14 cellular contexts compared by ENCODE assay signal in genomic region chr15:25832158-25832557, GRCh38. TPM values are rescaled to one million over a fixed set of nuclear protein-coding genes. Genes with fewer than 3 reads are reported as not detected.
A peak's percentile ranks its signal among the peaks of the same experiment; 100 is the strongest.
DNase-seq lines count a peak whose midpoint lies in the region; ATAC-seq and TF ChIP-seq lines count a peak whose summit lies in the region.
"Had no signal": no experiment of that assay in that cellular context is flagged by ENCODE, and none has a peak within 500 bp of the region (broad histone marks: within the 10 kb centered on the region; RNA-seq: fewer than 3 reads in every experiment).

No MANE protein-coding gene starts in this region.

- no peaks in the 10 kb centered on the region for H3K36me3 Mint-ChIP-seq in neural progenitor cell

- H4K20me1 ChIP-seq in smooth muscle cell (ENCODE audit: low read depth) (no peaks in the 10 kb centered on the region), neural progenitor cell (ENCODE audit: low read depth) (no peaks in the 10 kb centered on the region)

- H3K9me3 ChIP-seq in esophagus squamous epithelium = no peaks in the 10 kb centered on the region
- H3K9me3 ChIP-seq in smooth muscle cell (replicated peaks; ENCODE audit: low read depth) = no peaks in the 10 kb centered on the region
- no peaks in the 10 kb centered on the region for H3K9me3 ChIP-seq in neural progenitor cell (ENCODE audit: low read depth)
- H3K9me3 ChIP-seq: prostate gland, tibial nerve had no signal

- no peaks in the 10 kb centered on the region for H3K9me3 Mint-ChIP-seq in neural progenitor cell
- H3K9me3 Mint-ChIP-seq: endodermal cell had no signal

- DNase-seq in EH (ENCODE audit: low read depth) (peak; percentile 24), RWPE1 (ENCODE audit: low spot score) (no peak), esophagus squamous epithelium (lab: John Stamatoyannopoulos, UW) (no peak), smooth muscle cell (lab: John Stamatoyannopoulos, UW; ENCODE audit: unreplicated experiment) (no peak), activated gamma-delta T cell treated with Interleukin-2 at 50 U/mL for 16 hours (no peak), neural progenitor cell (ENCODE audit: low spot score) (no peak), putamen (ENCODE audit: low spot score) (no peak)
- DNase-seq: activated CD8-positive, alpha-beta memory T cell treated with anti-CD3 and anti-CD28 coated beads for 24 hours; COR-L47; endodermal cell; SW 1271 had no signal

- peaks cover 38% of the 10 kb centered on the region for H3K79me2 ChIP-seq in smooth muscle cell (ENCODE audit: low read depth)
- H3K79me2 ChIP-seq in neural progenitor cell (ENCODE audit: low read depth) = no peaks in the 10 kb centered on the region

- no peak for ATAC-seq in HG02840 (IDR thresholded peaks at IDR 0.05; ENCODE audit: low FRiP score, unreplicated experiment)

- peak overlapping the region; percentile 24 for H2AFZ ChIP-seq in smooth muscle cell (ENCODE audit: low read depth)
- no peak overlapping the region for H2AFZ ChIP-seq in neural progenitor cell (replicated peaks)

- H3K4me1 Mint-ChIP-seq in neural progenitor cell = peaks cover 18% of the 10 kb centered on the region
- H3K4me1 Mint-ChIP-seq: endodermal cell had no signal

- TF ChIP-seq CTCF in RWPE1 (conservative IDR thresholded peaks at IDR 0.05; ENCODE audit: low read depth) = no peak
- TF ChIP-seq CTCF in esophagus squamous epithelium (IDR thresholded peaks at IDR 0.05) = no peak
- TF ChIP-seq CTCF in smooth muscle cell (IDR thresholded peaks at IDR 0.05; ENCODE audit: borderline replicate concordance, insufficient read depth, poor library complexity, severe bottlenecking) = no peak
- no peak for TF ChIP-seq CTCF in neural progenitor cell (IDR thresholded peaks at IDR 0.05)

- H3K4me1 ChIP-seq in esophagus squamous epithelium (peaks cover 0 to 28% (median 8%) of the 10 kb centered on the region in 3 donors), smooth muscle cell (ENCODE audit: low read depth) (peaks cover 12% of the 10 kb centered on the region), neural progenitor cell (no peaks in the 10 kb centered on the region)
- H3K4me1 ChIP-seq: prostate gland had no signal

- H3K27ac ChIP-seq in RWPE1 = peak overlapping the region; percentile 96
- peak overlapping the region; percentile 58 to 90 (median 80) for H3K27ac ChIP-seq in esophagus squamous epithelium
- H3K27ac ChIP-seq in smooth muscle cell (ENCODE audit: low read depth) = peak overlapping the region; percentile 97
- no peak overlapping the region for H3K27ac ChIP-seq in neural progenitor cell

- H3K27me3 ChIP-seq in esophagus squamous epithelium (no peaks in the 10 kb centered on the region), smooth muscle cell (ENCODE audit: low read depth) (no peaks in the 10 kb centered on the region), neural progenitor cell (no peaks in the 10 kb centered on the region)
- H3K27me3 ChIP-seq: tibial nerve had no signal

- WGBS in esophagus squamous epithelium, 2 donors = 71 to 86% methylated on average over 5 of the region's 5 CpGs
- WGBS in smooth muscle cell (ENCODE audit: low lambda C conversion rate) = 64% methylated on average over 5 of the region's 5 CpGs

- peaks cover 7% of the 10 kb centered on the region for H3F3A ChIP-seq in smooth muscle cell (ENCODE audit: low read depth)
- H3F3A ChIP-seq in neural progenitor cell (ENCODE audit: low read depth) = no peaks in the 10 kb centered on the region

- H3K36me3 ChIP-seq in esophagus squamous epithelium (no peaks in the 10 kb centered on the region), smooth muscle cell (ENCODE audit: low read depth) (no peaks in the 10 kb centered on the region), neural progenitor cell (no peaks in the 10 kb centered on the region)
- H3K36me3 ChIP-seq: prostate gland, tibial nerve had no signal

- TF ChIP-seq POLR2A in esophagus squamous epithelium (IDR thresholded peaks at IDR 0.05) = no peak

- peaks cover 2% of the 10 kb centered on the region for H3K27me3 Mint-ChIP-seq in neural progenitor cell (ENCODE audit: insufficient read depth, low read depth)

- H3K4me2 ChIP-seq in smooth muscle cell (peak overlapping the region; percentile 70), neural progenitor cell (no peak overlapping the region)

- POLR2A ChIA-PET in RWPE1 (lab: Yijun Ruan, JAX; ENCODE audit: low non-redundant PET) = no interaction called here

- intact Hi-C loops in esophagus squamous epithelium (cut with DNase I) = no loop called here

- no peak overlapping the region for H3K27ac Mint-ChIP-seq in neural progenitor cell
- H3K27ac Mint-ChIP-seq: endodermal cell had no signal

- CTCF ChIA-PET in RWPE1 (lab: Yijun Ruan, JAX) = no interaction called here

- H3K4me3 ChIP-seq in esophagus squamous epithelium (no peak overlapping the region), smooth muscle cell (no peak overlapping the region), neural progenitor cell (no peak overlapping the region)
- H3K4me3 ChIP-seq: prostate gland, tibial nerve had no signal

- H3K9ac ChIP-seq in smooth muscle cell (ENCODE audit: low read depth) (peak overlapping the region; percentile 90), neural progenitor cell (no peak overlapping the region)

- no peak overlapping the region for H3K4me3 Mint-ChIP-seq in neural progenitor cell
- H3K4me3 Mint-ChIP-seq: endodermal cell had no signal

RNA-seq across cellular contexts. Expression of gene ATP10A, which starts 31.0 kb away (rescaled TPM):
- 1 to 10 TPM in 3 of 4 donors, under 1 TPM in 1; 0.88 to 6.3 (median 1.9) TPM for total RNA-seq in esophagus squamous epithelium
- total RNA-seq in smooth muscle cell = 10.6 and 25.7 TPM in 2 replicates
- polyA plus RNA-seq in smooth muscle cell = 6.6 and 12.3 TPM in 2 replicates
- total RNA-seq in neural progenitor cell (ENCODE audit: low replicate concordance) = 0.32 and 0.59 TPM in 2 replicates
